ENCODE assay signal across 18 cellular contexts in genomic region chr20:50721881-50722281, GRCh38. TPM values are rescaled to one million over a fixed set of nuclear protein-coding genes. Genes with fewer than 3 reads are reported as not detected.
DNase-seq lines count a peak whose midpoint lies in the region; ATAC-seq, FAIRE-seq and TF ChIP-seq lines count a peak whose summit lies in the region.
"Had no signal": no experiment of that assay in that cellular context is flagged by ENCODE, and none has a peak within 500 bp of the region (broad histone marks: within the 10 kb centered on the region; RNA-seq: fewer than 3 reads in every experiment).

No MANE protein-coding gene starts in this region.

- no peak overlapping the region for H2BK15ac ChIP-seq in mesenchymal stem cell (ENCODE audit: low read depth, poor library complexity, severe bottlenecking)

- 87 to 89% methylated on average over 9 of the region's 9 CpGs for WGBS in endodermal cell (ENCODE audit: insufficient coverage in 1 of 2, insufficient read length in 1 of 2), 2 experiments
- 73% methylated on average over 9 of the region's 9 CpGs for WGBS in mesenchymal stem cell
- WGBS in testis, 2 donors, result 49 to 68% methylated on average over 9 of the region's 9 CpGs

- no peak for ATAC-seq in GM18873 (IDR thresholded peaks at IDR 0.05; ENCODE audit: low FRiP score, unreplicated experiment)
- ATAC-seq: left lung had no signal

- H2AFZ ChIP-seq in mesenchymal stem cell (ENCODE audit: low read depth, low read length), result peak overlapping the region; percentile 36

- TF ChIP-seq POLR2A in testis (IDR thresholded peaks at IDR 0.05), result no peak

- H3K23ac ChIP-seq in mesenchymal stem cell (ENCODE audit: low read length in 2 of 2), result no peak overlapping the region

- H4K8ac ChIP-seq in mesenchymal stem cell (ENCODE audit: low read length), result peak overlapping the region; percentile 7

- no peaks in the 10 kb centered on the region for H3K79me1 ChIP-seq in mesenchymal stem cell (replicated peaks; ENCODE audit: low read length, poor library complexity, severe bottlenecking)

- DNase-seq in HTR-8/SVneo (ENCODE audit: insufficient read length, low spot score) (no peak), endodermal cell (peak; percentile 46), mesenchymal stem cell (no peak), testis (peak; percentile 91)
- DNase-seq in activated T-cell treated with anti-CD3 and anti-CD28 coated beads, Interleukin-2, amount 50 U/mL, for 48 hours, result no peak
- no peak for DNase-seq in stimulated activated CD4-positive, alpha-beta T cell treated with anti-CD3 and anti-CD28 coated beads, Interleukin-4, amount 100 ng/mL, for 1 hour
- no peak for DNase-seq in activated CD4-positive, alpha-beta T cell treated with anti-CD3 and anti-CD28 coated beads, Interleukin-2, amount 10 ng/mL, durations not matched to agents 24 days and 14 days
- DNase-seq: HCEC 1CT; left lung; NCI-H524 treated with DMSO at 0.1 percent for 48 hours; occipital lobe; RPMI8226; stimulated activated CD4-positive, alpha-beta T cell treated with anti-CD3 and anti-CD28 coated beads, Interleukin-1b, Interleukin-23, amount 100 ng/mL, for 48 hours had no signal

- intact Hi-C loops in testis (cut with DNase I; ENCODE audit: low total_unique reads), result no loop called here
- intact Hi-C loops in activated CD4-positive, alpha-beta T cell treated with anti-CD3 and anti-CD28 coated beads, Interleukin-2, amount 10 ng/mL, durations not matched to agents 24 days and 14 days (cut with micrococcal nuclease), result no loop called here

- H3K9me3 Mint-ChIP-seq in endodermal cell, result no peaks in the 10 kb centered on the region
- no peaks in the 10 kb centered on the region for H3K9me3 Mint-ChIP-seq in activated CD4-positive, alpha-beta T cell treated with anti-CD3 and anti-CD28 coated beads, Interleukin-2, amount 10 ng/mL, durations not matched to agents 24 days and 14 days
- H3K9me3 Mint-ChIP-seq: activated naive CD4-positive, alpha-beta T cell treated with anti-CD3 and anti-CD28 coated beads, Interleukin-2, amount 50 U/mL, for 24 hours had no signal

- no peaks in the 10 kb centered on the region for H3K36me3 ChIP-seq in endodermal cell (ENCODE audit: control insufficient read depth, insufficient read depth, low read length)
- no peaks in the 10 kb centered on the region for H3K36me3 ChIP-seq in mesenchymal stem cell (ENCODE audit: control insufficient read depth in 1 of 2, insufficient read depth in 2 of 2, low read depth in 1 of 2, low read length in 2 of 2)
- no peaks in the 10 kb centered on the region for H3K36me3 ChIP-seq in testis (ENCODE audit: low read depth, missing control alignments)
- H3K36me3 ChIP-seq: BLaER1 treated with 17β-estradiol and CSF1 and Interleukin-3, amounts not matched to agents 10 nM and 100 nM; left lung had no signal

- H3K27me3 Mint-ChIP-seq in endodermal cell (ENCODE audit: insufficient read depth), result peaks cover 2% of the 10 kb centered on the region
- H3K27me3 Mint-ChIP-seq in activated CD4-positive, alpha-beta T cell treated with anti-CD3 and anti-CD28 coated beads, Interleukin-2, amount 10 ng/mL, durations not matched to agents 24 days and 14 days, result peaks cover 8% of the 10 kb centered on the region
- H3K27me3 Mint-ChIP-seq: activated naive CD4-positive, alpha-beta T cell treated with anti-CD3 and anti-CD28 coated beads, Interleukin-2, amount 50 U/mL, for 24 hours had no signal

- H3K27ac ChIP-seq in endodermal cell (ENCODE audit: low read depth, low read length), result no peak overlapping the region
- no peak overlapping the region for H3K27ac ChIP-seq in mesenchymal stem cell (ENCODE audit: low read length, poor library complexity, severe bottlenecking)
- peak overlapping the region; percentile 56 to 87 for H3K27ac ChIP-seq in testis
- H3K27ac ChIP-seq: left lung had no signal

- H3K27ac Mint-ChIP-seq in endodermal cell, result no peak overlapping the region
- H3K27ac Mint-ChIP-seq in activated CD4-positive, alpha-beta T cell treated with anti-CD3 and anti-CD28 coated beads, Interleukin-2, amount 10 ng/mL, durations not matched to agents 24 days and 14 days, result no peak overlapping the region
- H3K27ac Mint-ChIP-seq: activated naive CD4-positive, alpha-beta T cell treated with anti-CD3 and anti-CD28 coated beads, Interleukin-2, amount 50 U/mL, for 24 hours had no signal

- peak overlapping the region; percentile 33 to 67 for H3K18ac ChIP-seq in mesenchymal stem cell (ENCODE audit: low read depth in 1 of 2, low read length in 2 of 2)

- peak overlapping the region; percentile 79 for H2AK5ac ChIP-seq in mesenchymal stem cell (ENCODE audit: low read length, severe bottlenecking)

- peaks cover 6% of the 10 kb centered on the region for H3K4me1 Mint-ChIP-seq in endodermal cell
- peaks cover 5% of the 10 kb centered on the region for H3K4me1 Mint-ChIP-seq in activated CD4-positive, alpha-beta T cell treated with anti-CD3 and anti-CD28 coated beads, Interleukin-2, amount 10 ng/mL, durations not matched to agents 24 days and 14 days

- H4K91ac ChIP-seq in mesenchymal stem cell (ENCODE audit: low read length), result peak overlapping the region; percentile 59

- no peak for TF ChIP-seq CTCF in endodermal cell (conservative IDR thresholded peaks at IDR 0.05)
- TF ChIP-seq CTCF in testis (IDR thresholded peaks at IDR 0.05), result no peak

- H3K14ac ChIP-seq in mesenchymal stem cell (ENCODE audit: low read length in 2 of 2), result peak overlapping the region in 1 of 2 experiments; percentile 26

- H3K4me3 ChIP-seq in endodermal cell (ENCODE audit: low read length) (no peak overlapping the region), mesenchymal stem cell (ENCODE audit: insufficient read depth in 1 of 2, low read depth in 1 of 2, low read length in 2 of 2) (no peak overlapping the region), testis (no peak overlapping the region)
- H3K4me3 ChIP-seq: BLaER1 treated with 17β-estradiol and CSF1 and Interleukin-3, amounts not matched to agents 10 nM and 100 nM; left lung had no signal

- H3K36me3 Mint-ChIP-seq in endodermal cell (ENCODE audit: low read depth), result no peaks in the 10 kb centered on the region
- no peaks in the 10 kb centered on the region for H3K36me3 Mint-ChIP-seq in activated CD4-positive, alpha-beta T cell treated with anti-CD3 and anti-CD28 coated beads, Interleukin-2, amount 10 ng/mL, durations not matched to agents 24 days and 14 days (ENCODE audit: low read depth)
- H3K36me3 Mint-ChIP-seq: activated naive CD4-positive, alpha-beta T cell treated with anti-CD3 and anti-CD28 coated beads, Interleukin-2, amount 50 U/mL, for 24 hours had no signal

- peak overlapping the region; percentile 35 for H2BK5ac ChIP-seq in mesenchymal stem cell (ENCODE audit: low read depth, low read length, poor library complexity, severe bottlenecking)

- H3K9me3 ChIP-seq in endodermal cell (ENCODE audit: control insufficient read depth, low read length) (no peaks in the 10 kb centered on the region), mesenchymal stem cell (ENCODE audit: control insufficient read depth, low read length) (no peaks in the 10 kb centered on the region), testis (no peaks in the 10 kb centered on the region)
- H3K9me3 ChIP-seq: BLaER1 treated with 17β-estradiol and CSF1 and Interleukin-3, amounts not matched to agents 10 nM and 100 nM; left lung had no signal

- peak; percentile 23 for FAIRE-seq in HTR-8/SVneo (lab: Jason Lieb, UNC)
- FAIRE-seq: frontal cortex had no signal

- peak overlapping the region; percentile 65 to 86 for H2BK12ac ChIP-seq in mesenchymal stem cell (ENCODE audit: low read length in 2 of 2)

- H2BK120ac ChIP-seq in mesenchymal stem cell (ENCODE audit: low read depth, low read length), result no peak overlapping the region

- no peak overlapping the region for H3K9ac ChIP-seq in endodermal cell (ENCODE audit: extremely low read depth, low read length, poor library complexity, severe bottlenecking)
- H3K9ac ChIP-seq in mesenchymal stem cell (ENCODE audit: low read length), result peak overlapping the region; percentile 16
- H3K9ac ChIP-seq: BLaER1 treated with 17β-estradiol and CSF1 and Interleukin-3, amounts not matched to agents 10 nM and 100 nM had no signal

- no peak overlapping the region for H3K4me2 ChIP-seq in mesenchymal stem cell (ENCODE audit: low read length, poor library complexity, severe bottlenecking)

- H3K27me3 ChIP-seq in endodermal cell (ENCODE audit: control insufficient read depth, insufficient read depth, low read length, poor library complexity, severe bottlenecking) (no peaks in the 10 kb centered on the region), mesenchymal stem cell (ENCODE audit: control insufficient read depth in 1 of 2, insufficient read depth in 1 of 2, low read length in 2 of 2) (no peaks in the 10 kb centered on the region), testis (no peaks in the 10 kb centered on the region)
- H3K27me3 ChIP-seq: BLaER1 treated with 17β-estradiol and CSF1 and Interleukin-3, amounts not matched to agents 10 nM and 100 nM; left lung had no signal

- H3K4ac ChIP-seq in mesenchymal stem cell (ENCODE audit: low read depth in 1 of 2, low read length in 2 of 2), result no peak overlapping the region

- H3K4me1 ChIP-seq in endodermal cell (ENCODE audit: control insufficient read depth, insufficient read depth, low read length) (peaks cover 4% of the 10 kb centered on the region), mesenchymal stem cell (ENCODE audit: control insufficient read depth, insufficient read depth, low read depth, low read length) (peaks cover 26% of the 10 kb centered on the region), testis (peaks cover 42% of the 10 kb centered on the region)

- H3K4me3 Mint-ChIP-seq in endodermal cell, result no peak overlapping the region
- no peak overlapping the region for H3K4me3 Mint-ChIP-seq in activated CD4-positive, alpha-beta T cell treated with anti-CD3 and anti-CD28 coated beads, Interleukin-2, amount 10 ng/mL, durations not matched to agents 24 days and 14 days
- H3K4me3 Mint-ChIP-seq: activated naive CD4-positive, alpha-beta T cell treated with anti-CD3 and anti-CD28 coated beads, Interleukin-2, amount 50 U/mL, for 24 hours had no signal

RNA-seq across cellular contexts. Expression of gene PARD6B, which starts 9.5 kb away (rescaled TPM):
- total RNA-seq in endodermal cell (10 to 100 TPM; 29.0 to 36.7 TPM), testis (10 to 100 TPM; 15.4 to 17.0 TPM)
- polyA plus RNA-seq in endodermal cell (2013, experiment 1 of 2), result 5.8 TPM
- polyA plus RNA-seq in endodermal cell (2013, experiment 2 of 2), result 7.0 TPM
- polyA plus RNA-seq in mesenchymal stem cell (2013, experiment 1 of 2), result 2.3 TPM
- 2.5 TPM for polyA plus RNA-seq in mesenchymal stem cell (2013, experiment 2 of 2)
- 3.8 TPM for polyA plus RNA-seq in testis (ENCODE audit: insufficient read depth, low read depth, low replicate concordance)
- 6.0 and 7.0 TPM in 2 replicates for total RNA-seq in activated CD4-positive, alpha-beta T cell treated with anti-CD3 and anti-CD28 coated beads, Interleukin-2, amount 10 ng/mL, durations not matched to agents 24 days and 14 days

RNA-seq across cellular contexts. Expression of gene RIPOR3, which starts 30.5 kb away (rescaled TPM):
- total RNA-seq in endodermal cell (1 to 10 TPM in 1 of 2 donors, under 1 TPM in 1; 0.46 to 1.4 TPM), testis (10 to 100 TPM; 22.1 to 26.9 TPM)
- polyA plus RNA-seq in endodermal cell (2013, experiment 1 of 2), result 0.96 TPM
- polyA plus RNA-seq in endodermal cell (2013, experiment 2 of 2), result 0.25 TPM
- 45.9 TPM for polyA plus RNA-seq in mesenchymal stem cell (2013, experiment 1 of 2)
- polyA plus RNA-seq in mesenchymal stem cell (2013, experiment 2 of 2), result 43.6 TPM
- polyA plus RNA-seq in testis (ENCODE audit: insufficient read depth, low read depth, low replicate concordance), result 11.3 TPM
- total RNA-seq in activated CD4-positive, alpha-beta T cell treated with anti-CD3 and anti-CD28 coated beads, Interleukin-2, amount 10 ng/mL, durations not matched to agents 24 days and 14 days, result not detected in 2 replicates
- total RNA-seq: dermis microvascular lymphatic vessel endothelial cell had no signal

Comparison
In these comparisons a context has a peak if more than half of its experiments do, and no peak if none do; other contexts are left out.
1. DNase-seq: peak in endodermal cell (single experiment) and testis (single experiment); none in HTR-8/SVneo (single experiment), mesenchymal stem cell (single experiment), activated T-cell treated with anti-CD3 and anti-CD28 coated beads, Interleukin-2, amount 50 U/mL, for 48 hours (0 of 2), stimulated activated CD4-positive, alpha-beta T cell treated with anti-CD3 and anti-CD28 coated beads, Interleukin-4, amount 100 ng/mL, for 1 hour (single experiment) and activated CD4-positive, alpha-beta T cell treated with anti-CD3 and anti-CD28 coated beads, Interleukin-2, amount 10 ng/mL, durations not matched to agents 24 days and 14 days (single experiment).
2. H3K27ac ChIP-seq: peak in testis (2 of 2); none in endodermal cell (single experiment) and mesenchymal stem cell (single experiment).
3. RNA of gene RIPOR3, which starts 30.5 kb away (total RNA-seq): 22.1 to 26.9 TPM in testis; 0.46 to 1.4 TPM in endodermal cell and not detected in activated CD4-positive, alpha-beta T cell treated with anti-CD3 and anti-CD28 coated beads, Interleukin-2, amount 10 ng/mL, durations not matched to agents 24 days and 14 days; every median in the first group is over 4 times any median in the second.